In the genomic region with DNA sequence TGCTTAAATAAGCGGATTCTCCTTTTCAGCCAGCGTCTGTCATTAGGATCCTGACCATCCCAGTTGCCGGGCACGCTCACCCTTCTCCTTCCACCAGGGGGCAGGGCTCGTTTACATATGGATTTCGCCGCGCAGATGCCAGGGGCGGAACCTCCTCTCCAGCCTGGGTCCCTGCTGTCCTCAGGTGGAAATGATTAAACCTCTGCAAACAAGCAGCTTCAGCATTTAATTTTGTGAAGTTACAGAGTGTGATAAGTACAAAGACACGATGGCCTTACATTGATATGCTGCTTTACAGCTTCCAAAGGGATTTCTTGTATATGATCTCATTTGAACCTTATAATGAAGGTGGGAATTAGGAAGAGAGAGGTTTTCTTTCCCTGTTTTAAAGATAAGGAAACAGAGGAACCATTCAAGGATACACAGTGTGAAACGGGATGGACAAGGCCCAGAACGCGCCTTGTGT, we compare ENCODE assay signal across 8 cellular contexts. TPM values are rescaled to one million over a fixed set of nuclear protein-coding genes. Genes with fewer than 3 reads are reported as not detected.
DNase-seq lines count a peak whose midpoint lies in the region; ATAC-seq and TF ChIP-seq lines count a peak whose summit lies in the region.

No MANE protein-coding gene starts in this region.

- H3K4me3 ChIP-seq in left lung = no peak overlapping the region

- H3K4me1 Mint-ChIP-seq in CD4-positive, alpha-beta T cell (ENCODE audit: low read depth) = peaks cover 4% of the 10 kb centered on the region
- peaks cover 5% of the 10 kb centered on the region; the same call in 1 of the 2 replicates for H3K4me1 Mint-ChIP-seq in HFFc6 (ENCODE audit: low read depth)
- H3K4me1 Mint-ChIP-seq in activated CD4-positive, alpha-beta T cell treated with anti-CD3 and anti-CD28 coated beads for 36 hours = peaks cover 2% of the 10 kb centered on the region

- intact Hi-C loops in CD4-positive, alpha-beta T cell (cut with DNase I, micrococcal nuclease) = loop anchor here (1.0 to 10.0 kb wide), 9 partner anchors 54 to 864 kb away; no protein-coding TSS in a partner anchor
- intact Hi-C loops in activated CD4-positive, alpha-beta T cell treated with anti-CD3 and anti-CD28 coated beads for 36 hours (cut with DNase I, micrococcal nuclease) = loop anchor here (1.0 to 10.0 kb wide), 8 partner anchors 101 to 859 kb away; no protein-coding TSS in a partner anchor
- intact Hi-C loops in left lung (cut with DNase I) = loop anchor here in 1 of 2 donors (10.0 kb wide), 1 partner anchor 861 kb away; no protein-coding TSS in a partner anchor

- H3K27ac ChIP-seq in CD4-positive, alpha-beta T cell (ENCODE audit: low read depth, low read length) = no peak overlapping the region
- H3K27ac ChIP-seq in left lung = no peak overlapping the region

- CTCF ChIA-PET in CD4-positive, alpha-beta T cell (lab: Charles Lee) = interaction anchor here (0.6 to 2.8 kb wide), 6 partner anchors 15 to 863 kb away, joined by 3 to 11 read pairs (median 3); no protein-coding TSS in a partner anchor
- CTCF ChIA-PET in activated CD4-positive, alpha-beta T cell treated with anti-CD3 and anti-CD28 coated beads for 36 hours (lab: Charles Lee) = interaction anchor here (0.6 to 1.9 kb wide), 4 partner anchors 15 to 226 kb away, joined by 3 to 5 read pairs (median 4); no protein-coding TSS in a partner anchor

- peak; percentile 51 to 77 (median 66) for DNase-seq in CD4-positive, alpha-beta T cell
- DNase-seq in HFFc6 (peak; percentile 47), NCI-H524 (lab: John Stamatoyannopoulos, UW) (peak; percentile 66 to 79), cerebellar cortex (ENCODE audit: low spot score) (peak; percentile 77), left lung (peak; percentile 75 to 88)
- peak; percentile 89 for DNase-seq in activated CD4-positive, alpha-beta T cell treated with anti-CD3 and anti-CD28 coated beads for 36 hours
- DNase-seq in stimulated activated CD4-positive, alpha-beta T cell treated with anti-CD3 and anti-CD28 coated beads, TNF-alpha, amount 100 ng/mL, for 1 hour (ENCODE audit: low read depth in 3 of 3, low spot score in 1 of 3) = peak; percentile 38 to 65 (median 48)

- TF ChIP-seq CTCF in CD4-positive, alpha-beta T cell (IDR thresholded peaks at IDR 0.05) = peak; percentile 91
- TF ChIP-seq CTCF in HFFc6 (IDR thresholded peaks at IDR 0.05) (peak; percentile 97), left lung (IDR thresholded peaks at IDR 0.05) (peak; percentile 61 to 91)

- H3K4me1 ChIP-seq in left lung = no peaks in the 10 kb centered on the region

- peak; percentile 89 for ATAC-seq in CD4-positive, alpha-beta T cell (ENCODE audit: poor library complexity)
- peak; percentile 93 for ATAC-seq in activated CD4-positive, alpha-beta T cell treated with anti-CD3 and anti-CD28 coated beads for 36 hours
- ATAC-seq in left lung (peak; percentile 100), HG03469 (IDR thresholded peaks at IDR 0.05; ENCODE audit: unreplicated experiment) (no peak)

- POLR2A ChIA-PET in CD4-positive, alpha-beta T cell (lab: Charles Lee) = interaction anchor here (1.0 kb wide), 1 partner anchor 15 kb away, joined by 4 read pairs; no protein-coding TSS in a partner anchor
- POLR2A ChIA-PET in activated CD4-positive, alpha-beta T cell treated with anti-CD3 and anti-CD28 coated beads for 36 hours (lab: Charles Lee) = no interaction called here

- H3K36me3 Mint-ChIP-seq in CD4-positive, alpha-beta T cell (ENCODE audit: low read depth) = no peaks in the 10 kb centered on the region
- no peaks in the 10 kb centered on the region for H3K36me3 Mint-ChIP-seq in HFFc6 (ENCODE audit: low read depth)
- no peaks in the 10 kb centered on the region for H3K36me3 Mint-ChIP-seq in activated CD4-positive, alpha-beta T cell treated with anti-CD3 and anti-CD28 coated beads for 36 hours (ENCODE audit: low read depth)

- no peak overlapping the region for H3K27ac Mint-ChIP-seq in CD4-positive, alpha-beta T cell
- H3K27ac Mint-ChIP-seq in HFFc6 = no peak overlapping the region
- H3K27ac Mint-ChIP-seq in activated CD4-positive, alpha-beta T cell treated with anti-CD3 and anti-CD28 coated beads for 36 hours = no peak overlapping the region

- no peaks in the 10 kb centered on the region for H3K9me3 Mint-ChIP-seq in CD4-positive, alpha-beta T cell
- 0 out of 2 replicates have a peak, but pooled peaks cover 5% of the 10 kb centered on the region for H3K9me3 Mint-ChIP-seq in HFFc6
- no peaks in the 10 kb centered on the region for H3K9me3 Mint-ChIP-seq in activated CD4-positive, alpha-beta T cell treated with anti-CD3 and anti-CD28 coated beads for 36 hours (ENCODE audit: low read depth)

- H3K27me3 Mint-ChIP-seq in CD4-positive, alpha-beta T cell = peaks cover 54% of the 10 kb centered on the region
- H3K27me3 Mint-ChIP-seq in HFFc6 (ENCODE audit: insufficient read depth) = peaks cover 28% of the 10 kb centered on the region
- peaks cover 30% of the 10 kb centered on the region for H3K27me3 Mint-ChIP-seq in activated CD4-positive, alpha-beta T cell treated with anti-CD3 and anti-CD28 coated beads for 36 hours

- no peaks in the 10 kb centered on the region for H3K9me3 ChIP-seq in CD4-positive, alpha-beta T cell (ENCODE audit: control insufficient read depth, low read length)
- H3K9me3 ChIP-seq in left lung = no peaks in the 10 kb centered on the region

- H3K36me3 ChIP-seq in left lung = no peaks in the 10 kb centered on the region

- no peak overlapping the region for H3K4me3 Mint-ChIP-seq in CD4-positive, alpha-beta T cell
- no peak overlapping the region for H3K4me3 Mint-ChIP-seq in HFFc6
- no peak overlapping the region for H3K4me3 Mint-ChIP-seq in activated CD4-positive, alpha-beta T cell treated with anti-CD3 and anti-CD28 coated beads for 36 hours

- peaks cover 58% of the 10 kb centered on the region for H3K27me3 ChIP-seq in CD4-positive, alpha-beta T cell (ENCODE audit: control insufficient read depth, insufficient read depth, low read length)
- peaks cover 20 to 82% of the 10 kb centered on the region in 2 donors for H3K27me3 ChIP-seq in left lung

RNA-seq across cellular contexts. Expression of a gene that starts 3.9 kb away (rescaled TPM):
- total RNA-seq in CD4-positive, alpha-beta T cell = not detected
- total RNA-seq in HFFc6 (2021; fragmentation: NEBNext Ultra II Directional; extraction: Animal tissue kit (Norgen Biotek cat#: 25700)) = not detected
- total RNA-seq in activated CD4-positive, alpha-beta T cell treated with anti-CD3 and anti-CD28 coated beads for 36 hours = not detected
- total RNA-seq in left lung = not detected

RNA-seq across cellular contexts. Expression of a gene that starts 18.8 kb away (rescaled TPM):
- 10 to 100 TPM; 32.2 to 37.1 TPM for total RNA-seq in CD4-positive, alpha-beta T cell
- total RNA-seq in HFFc6 (2021; fragmentation: NEBNext Ultra II Directional; extraction: Animal tissue kit (Norgen Biotek cat#: 25700)) = 10 to 100 TPM; 61.4 to 71.0 (median 65.3) TPM
- 10 to 100 TPM; 20.2 to 35.9 TPM for total RNA-seq in activated CD4-positive, alpha-beta T cell treated with anti-CD3 and anti-CD28 coated beads for 36 hours
- total RNA-seq in left lung = 10 to 100 TPM; 42.0 to 43.2 TPM

RNA-seq across cellular contexts. Expression of a gene that starts 21.3 kb away (rescaled TPM):
- not detected for total RNA-seq in CD4-positive, alpha-beta T cell
- total RNA-seq in HFFc6 (2021; fragmentation: NEBNext Ultra II Directional; extraction: Animal tissue kit (Norgen Biotek cat#: 25700)) = not detected
- total RNA-seq in activated CD4-positive, alpha-beta T cell treated with anti-CD3 and anti-CD28 coated beads for 36 hours = not detected
- total RNA-seq in left lung = under 1 TPM; 0.44 to 0.55 TPM

RNA-seq across cellular contexts. Expression of a gene that starts 31.6 kb away (rescaled TPM):
- total RNA-seq in CD4-positive, alpha-beta T cell = not detected
- total RNA-seq in HFFc6 (2021; fragmentation: NEBNext Ultra II Directional; extraction: Animal tissue kit (Norgen Biotek cat#: 25700)) = not detected
- total RNA-seq in activated CD4-positive, alpha-beta T cell treated with anti-CD3 and anti-CD28 coated beads for 36 hours = not detected
- total RNA-seq in left lung = not detected

RNA-seq across cellular contexts. Expression of a gene that starts 48.5 kb away (rescaled TPM):
- total RNA-seq in CD4-positive, alpha-beta T cell = not detected
- not detected for total RNA-seq in HFFc6 (2021; fragmentation: NEBNext Ultra II Directional; extraction: Animal tissue kit (Norgen Biotek cat#: 25700))
- total RNA-seq in activated CD4-positive, alpha-beta T cell treated with anti-CD3 and anti-CD28 coated beads for 36 hours = not detected
- not detected for total RNA-seq in left lung
